Comparison of ENCODE assay signal across 35 cellular contexts in the genomic region with DNA sequence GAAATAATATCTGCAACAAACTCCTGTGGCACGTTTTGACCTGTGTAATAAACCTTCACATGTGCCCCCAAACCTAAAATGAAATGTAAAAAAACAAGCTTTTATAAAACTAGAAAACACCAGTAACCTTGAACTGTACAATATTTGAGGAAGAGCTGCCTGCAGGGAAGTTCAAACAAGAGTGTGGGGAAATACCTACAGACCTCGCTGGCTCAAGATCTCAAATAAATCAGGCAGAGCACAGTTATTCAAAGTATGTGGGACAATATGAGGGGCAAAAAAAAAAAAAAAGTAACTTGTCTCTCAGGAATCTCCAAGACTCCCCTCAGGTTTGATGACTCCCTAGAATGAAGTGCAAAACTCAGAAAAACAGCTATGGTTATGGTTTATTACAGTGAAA.
"Had no signal": no experiment of that assay in that cellular context is flagged by ENCODE, and none has a peak within 500 bp of the region (broad histone marks: within the 10 kb centered on the region; RNA-seq: fewer than 3 reads in every experiment).

No MANE protein-coding gene starts in this region.

- H3K4me3 ChIP-seq: adrenal gland, ascending aorta, cardiac muscle cell had no signal

- H3K36me3 Mint-ChIP-seq: activated CD4-positive, alpha-beta memory T cell treated with anti-CD3 and anti-CD28 coated beads for 36 hours; activated naive CD4-positive, alpha-beta T cell treated with anti-CD3 and anti-CD28 coated beads, Interleukin-2, amount 50 U/mL, for 72 hours; activated naive CD8-positive, alpha-beta T cell treated with anti-CD3 and anti-CD28 coated beads for 36 hours had no signal

- H3K36me3 ChIP-seq: adrenal gland, ascending aorta, cardiac muscle cell had no signal

- H3K27me3 ChIP-seq: adrenal gland, ascending aorta had no signal

- ATAC-seq: activated CD8-positive, alpha-beta T cell treated with anti-CD3 and anti-CD28 coated beads for 36 hours; activated naive CD4-positive, alpha-beta T cell treated with anti-CD3 and anti-CD28 coated beads, Interleukin-2, amount 50 U/mL, for 72 hours; activated T-cell treated with anti-CD3 and anti-CD28 coated beads, Interleukin-2, amount 50 U/mL, for 4 hours; activated T-cell treated with anti-CD3 and anti-CD28 coated beads, Interleukin-2, amount 50 U/mL, for 72 hours; activated T-helper 17 cell treated with anti-CD3 and anti-CD28 coated beads, Interleukin-2, amount 50 U/mL, for 72 hours; T-cell; T-helper 17 cell had no signal

- H3K27ac ChIP-seq: adrenal gland, ascending aorta, cardiac muscle cell, VCaP had no signal

- H3K4me1 Mint-ChIP-seq: activated B cell treated with CpG ODN at 0.5 μM for 24 hours; activated CD4-positive, alpha-beta T cell treated with anti-CD3 and anti-CD28 coated beads, Interleukin-2, amount 10 ng/mL, durations not matched to agents 24 days and 14 days; activated naive CD8-positive, alpha-beta T cell treated with anti-CD3 and anti-CD28 coated beads for 36 hours; activated T-helper 17 cell treated with anti-CD3 and anti-CD28 coated beads, Interleukin-2, amount 50 U/mL, for 72 hours; brain; central memory CD8-positive, alpha-beta T cell; T-cell; T-helper 17 cell had no signal

- H3K27me3 Mint-ChIP-seq: activated B cell treated with CpG ODN at 0.5 μM for 24 hours; activated CD4-positive, alpha-beta memory T cell treated with anti-CD3 and anti-CD28 coated beads for 36 hours; activated CD8-positive, alpha-beta T cell treated with anti-CD3 and anti-CD28 coated beads for 36 hours; activated naive CD8-positive, alpha-beta T cell treated with anti-CD3 and anti-CD28 coated beads for 36 hours; activated T-helper 17 cell treated with anti-CD3 and anti-CD28 coated beads, Interleukin-2, amount 50 U/mL, for 72 hours; central memory CD8-positive, alpha-beta T cell; T-cell; T-helper 17 cell had no signal

- H3K27ac Mint-ChIP-seq: activated B cell treated with CpG ODN at 0.5 μM for 24 hours; activated CD4-positive, alpha-beta memory T cell treated with anti-CD3 and anti-CD28 coated beads for 36 hours; activated CD4-positive, alpha-beta T cell treated with anti-CD3 and anti-CD28 coated beads, Interleukin-2, amount 10 ng/mL, durations not matched to agents 24 days and 14 days; activated CD8-positive, alpha-beta T cell treated with anti-CD3 and anti-CD28 coated beads for 36 hours; activated naive CD4-positive, alpha-beta T cell treated with anti-CD3 and anti-CD28 coated beads for 36 hours; activated naive CD4-positive, alpha-beta T cell treated with anti-CD3 and anti-CD28 coated beads, Interleukin-2, amount 50 U/mL, for 72 hours; activated naive CD8-positive, alpha-beta T cell treated with anti-CD3 and anti-CD28 coated beads for 36 hours; activated T-cell treated with anti-CD3 and anti-CD28 coated beads, Interleukin-2, amount 50 U/mL, for 72 hours; activated T-helper 1 cell treated with anti-CD3 and anti-CD28 coated beads, Interleukin-12 subunit alpha, Interleukin-12 subunit beta, Interleukin-2, Interleukin-4 antibody, amounts not matched to agents 30 ng/mL and 10 ng/mL and 1 ng/mL, durations not matched to agents 14 hours and 24 hours and 36 hours; activated T-helper 17 cell treated with anti-CD3 and anti-CD28 coated beads, Interleukin-2, amount 50 U/mL, for 72 hours; brain; T-cell; T-helper 17 cell had no signal

- H3K4me3 Mint-ChIP-seq: activated B cell treated with CpG ODN at 0.5 μM for 24 hours; activated CD4-positive, alpha-beta memory T cell treated with anti-CD3 and anti-CD28 coated beads for 36 hours; activated CD4-positive, alpha-beta T cell treated with anti-CD3 and anti-CD28 coated beads, Interleukin-2, amount 10 ng/mL, durations not matched to agents 24 days and 14 days; activated CD8-positive, alpha-beta T cell treated with anti-CD3 and anti-CD28 coated beads for 36 hours; activated naive CD4-positive, alpha-beta T cell treated with anti-CD3 and anti-CD28 coated beads for 36 hours; activated naive CD8-positive, alpha-beta T cell treated with anti-CD3 and anti-CD28 coated beads for 36 hours; activated T-cell treated with anti-CD3 and anti-CD28 coated beads, Interleukin-2, amount 50 U/mL, for 4 hours; activated T-cell treated with anti-CD3 and anti-CD28 coated beads, Interleukin-2, amount 50 U/mL, for 72 hours; activated T-helper 1 cell treated with anti-CD3 and anti-CD28 coated beads, Interleukin-12 subunit alpha, Interleukin-12 subunit beta, Interleukin-2, Interleukin-4 antibody, amounts not matched to agents 30 ng/mL and 10 ng/mL and 1 ng/mL, durations not matched to agents 14 hours and 24 hours and 36 hours; activated T-helper 17 cell treated with anti-CD3 and anti-CD28 coated beads, Interleukin-2, amount 50 U/mL, for 72 hours; brain; central memory CD8-positive, alpha-beta T cell; T-cell; T-helper 17 cell had no signal

- H3K9me3 Mint-ChIP-seq: activated B cell treated with CpG ODN at 0.5 μM for 24 hours; activated CD4-positive, alpha-beta memory T cell treated with anti-CD3 and anti-CD28 coated beads for 36 hours; activated CD4-positive, alpha-beta T cell treated with anti-CD3 and anti-CD28 coated beads, Interleukin-2, amount 10 ng/mL, durations not matched to agents 24 days and 14 days; activated CD8-positive, alpha-beta T cell treated with anti-CD3 and anti-CD28 coated beads for 36 hours; activated naive CD4-positive, alpha-beta T cell treated with anti-CD3 and anti-CD28 coated beads for 36 hours; activated naive CD4-positive, alpha-beta T cell treated with anti-CD3 and anti-CD28 coated beads, Interleukin-2, amount 50 U/mL, for 72 hours; activated naive CD8-positive, alpha-beta T cell treated with anti-CD3 and anti-CD28 coated beads for 36 hours; activated T-cell treated with anti-CD3 and anti-CD28 coated beads, Interleukin-2, amount 50 U/mL, for 4 hours; activated T-helper 1 cell treated with anti-CD3 and anti-CD28 coated beads, Interleukin-12 subunit alpha, Interleukin-12 subunit beta, Interleukin-2, Interleukin-4 antibody, amounts not matched to agents 30 ng/mL and 10 ng/mL and 1 ng/mL, durations not matched to agents 14 hours and 24 hours and 36 hours; activated T-helper 17 cell treated with anti-CD3 and anti-CD28 coated beads, Interleukin-2, amount 50 U/mL, for 72 hours; central memory CD8-positive, alpha-beta T cell; T-cell had no signal

- H3K9me3 ChIP-seq: adrenal gland, ascending aorta had no signal

- H3K4me1 ChIP-seq: ascending aorta had no signal

- DNase-seq: activated B cell treated with CpG ODN at 0.5 μM for 24 hours; activated CD4-positive, alpha-beta memory T cell treated with anti-CD3 and anti-CD28 coated beads for 36 hours; activated CD4-positive, alpha-beta T cell treated with anti-CD3 and anti-CD28 coated beads for 4 hours; activated CD4-positive, alpha-beta T cell treated with anti-CD3 and anti-CD28 coated beads, Interleukin-2, amount 10 ng/mL, durations not matched to agents 24 days and 14 days; activated CD4-positive, alpha-beta T cell treated with anti-CD3 and anti-CD28 coated beads, Interleukin-2, amount 50 U/mL, for 1 hour; activated CD4-positive, alpha-beta T cell treated with anti-CD3 and anti-CD28 coated beads, Interleukin-2, amount 50 U/mL, for 4 hours; activated CD4-positive, CD25-positive, alpha-beta regulatory T cell treated with anti-CD3 and anti-CD28 coated beads, Interleukin-2, amount 50 U/mL, for 72 hours; activated CD8-positive, alpha-beta memory T cell treated with anti-CD3 and anti-CD28 coated beads, Interleukin-2, amount 50 U/mL, for 4 hours; activated CD8-positive, alpha-beta T cell treated with anti-CD3 and anti-CD28 coated beads for 36 hours; activated effector memory CD4-positive, alpha-beta T cell treated with anti-CD3 and anti-CD28 coated beads, Interleukin-2, amount 50 U/mL, for 16 hours; activated gamma-delta T cell treated with Interleukin-2 at 50 U/mL for 16 hours; activated naive CD4-positive, alpha-beta T cell; activated naive CD4-positive, alpha-beta T cell treated with anti-CD3 and anti-CD28 coated beads for 36 hours; activated naive CD4-positive, alpha-beta T cell treated with anti-CD3 and anti-CD28 coated beads, Interleukin-2, amount 50 U/mL, for 16 hours; activated naive CD8-positive, alpha-beta T cell treated with anti-CD3 and anti-CD28 coated beads for 36 hours; activated T-cell treated with anti-CD3 and anti-CD28 coated beads for 4 hours; activated T-cell treated with anti-CD3 and anti-CD28 coated beads, Interleukin-2, amount 50 U/mL, for 1 hour; activated T-cell treated with anti-CD3 and anti-CD28 coated beads, Interleukin-2, amount 50 U/mL, for 4 hours; activated T-cell treated with anti-CD3 and anti-CD28 coated beads, Interleukin-2, amount 50 U/mL, for 72 hours; adrenal gland; amygdala; anterior cingulate cortex; caudate nucleus; cerebellar nuclear complex; T-cell; T-helper 17 cell; T1000 had no signal
